In the genomic region with DNA sequence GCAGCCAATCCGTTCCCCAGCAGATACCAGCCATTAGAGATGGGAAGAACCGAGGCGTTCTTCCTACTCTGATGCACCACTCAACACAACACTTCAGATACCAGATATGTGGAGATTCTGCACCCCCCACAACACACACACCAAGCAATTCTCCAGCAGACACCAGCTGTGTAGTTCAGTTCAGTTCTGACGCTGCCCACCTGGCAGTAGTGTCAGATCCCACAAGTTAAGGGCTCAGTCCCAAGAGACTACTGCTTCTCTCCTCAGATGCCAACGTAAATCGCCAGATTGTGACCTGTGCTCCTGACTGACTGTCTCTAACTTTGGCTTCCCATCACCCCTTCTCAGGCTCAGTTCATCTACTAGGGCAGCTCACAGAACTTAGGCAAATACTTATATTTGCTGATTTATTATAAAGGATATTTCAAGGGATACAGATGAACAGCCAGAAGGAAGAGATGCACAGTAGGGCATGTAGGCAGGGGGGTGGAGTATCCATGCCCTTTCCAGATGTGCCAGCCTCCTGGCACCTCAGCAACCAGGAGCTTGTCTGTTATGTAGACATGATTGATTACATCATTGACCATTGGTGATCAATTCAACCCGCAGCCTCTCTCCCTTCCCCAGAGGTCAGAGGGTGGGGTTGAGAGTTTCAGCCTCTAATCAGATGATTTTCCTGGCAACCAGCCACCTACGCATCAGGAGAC, we compare ENCODE assay signal across 18 cellular contexts.
DNase-seq lines count a peak whose midpoint lies in the region; ATAC-seq, FAIRE-seq and TF ChIP-seq lines count a peak whose summit lies in the region.
"Had no signal": no experiment of that assay in that cellular context is flagged by ENCODE, and none has a peak within 500 bp of the region (broad histone marks: within the 10 kb centered on the region; RNA-seq: fewer than 3 reads in every experiment).

No MANE protein-coding gene starts in this region.

- no peak for TF ChIP-seq POLR2A in stomach (IDR thresholded peaks at IDR 0.05)

- H3K9me3 ChIP-seq in stomach (no peaks in the 10 kb centered on the region), MG63 (no peaks in the 10 kb centered on the region)
- H3K9me3 ChIP-seq: left lung, pancreas had no signal

- intact Hi-C loops in activated naive CD4-positive, alpha-beta T cell treated with anti-CD3 and anti-CD28 coated beads for 36 hours (cut with micrococcal nuclease): no loop called here
- intact Hi-C loops in stomach (cut with DNase I; ENCODE audit: low total_unique reads): no loop called here

- no peak for FAIRE-seq in HTR-8/SVneo (lab: Jason Lieb, UNC)
- FAIRE-seq: pancreas had no signal

- ATAC-seq in GM19351 (IDR thresholded peaks at IDR 0.05; ENCODE audit: unreplicated experiment): no peak
- ATAC-seq: left lung, pancreas had no signal

- no peak for DNase-seq in activated naive CD4-positive, alpha-beta T cell treated with anti-CD3 and anti-CD28 coated beads for 36 hours
- DNase-seq in activated naive CD4-positive, alpha-beta T cell (lab: John Stamatoyannopoulos, UW): no peak
- peak; percentile 45 for DNase-seq in NAMALWA (ENCODE audit: low spot score)
- DNase-seq in activated naive CD8-positive, alpha-beta T cell treated with anti-CD3 and anti-CD28 coated beads for 36 hours: no peak
- DNase-seq in stomach: no peak
- no peak for DNase-seq in HTR-8/SVneo (ENCODE audit: insufficient read length, low spot score)
- DNase-seq in MG63: no peak
- DNase-seq: activated CD4-positive, alpha-beta T cell treated with anti-CD3 and anti-CD28 coated beads for 4 hours; activated T-cell treated with anti-CD3 and anti-CD28 coated beads for 4 hours; GM23248; left lung; NCI-H2081 treated with DMSO at 0.1 percent for 48 hours; pancreas; SIG-M5; stimulated activated CD4-positive, alpha-beta T cell treated with anti-CD3 and anti-CD28 coated beads, Interleukin-2, amount 100 ng/mL, for 24 hours; substantia nigra had no signal

- peaks cover 2% of the 10 kb centered on the region for H3K9me3 Mint-ChIP-seq in activated naive CD4-positive, alpha-beta T cell treated with anti-CD3 and anti-CD28 coated beads for 36 hours
- H3K9me3 Mint-ChIP-seq in activated naive CD8-positive, alpha-beta T cell treated with anti-CD3 and anti-CD28 coated beads for 36 hours: peaks cover 5% of the 10 kb centered on the region

- H3K4me1 Mint-ChIP-seq in activated naive CD4-positive, alpha-beta T cell treated with anti-CD3 and anti-CD28 coated beads for 36 hours (ENCODE audit: low read depth): peaks cover 72% of the 10 kb centered on the region
- H3K4me1 Mint-ChIP-seq in activated naive CD8-positive, alpha-beta T cell treated with anti-CD3 and anti-CD28 coated beads for 36 hours: peaks cover 64% of the 10 kb centered on the region

- no peak overlapping the region for H3K4me3 Mint-ChIP-seq in activated naive CD4-positive, alpha-beta T cell treated with anti-CD3 and anti-CD28 coated beads for 36 hours
- H3K4me3 Mint-ChIP-seq in activated naive CD8-positive, alpha-beta T cell treated with anti-CD3 and anti-CD28 coated beads for 36 hours: no peak overlapping the region

- CTCF ChIA-PET in activated naive CD4-positive, alpha-beta T cell treated with anti-CD3 and anti-CD28 coated beads for 36 hours (lab: Charles Lee): interaction anchor here (0.8 to 1.1 kb wide), 3 partner anchors 12 to 23 kb away, joined by 3 read pairs; no protein-coding TSS in a partner anchor

- H3K4me3 ChIP-seq in stomach: no peak overlapping the region
- H3K4me3 ChIP-seq in MG63: no peak overlapping the region
- H3K4me3 ChIP-seq: cardiac muscle cell, GM23248, left lung, pancreas had no signal

- 84 to 89% (median 87%) methylated on average over 8 of the region's 8 CpGs for WGBS in stomach, 5 donors

- H3K36me3 ChIP-seq in stomach: no peaks in the 10 kb centered on the region
- H3K36me3 ChIP-seq in MG63: no peaks in the 10 kb centered on the region
- H3K36me3 ChIP-seq: cardiac muscle cell, left lung, pancreas had no signal

- no peak for TF ChIP-seq EP300 in stomach (IDR thresholded peaks at IDR 0.05)

- H3K27ac ChIP-seq in stomach: peak overlapping the region in 3 of 5 donors; percentile 13 to 33 (median 16)
- H3K27ac ChIP-seq: cardiac muscle cell, GM23248, left lung had no signal

- peaks cover 2% of the 10 kb centered on the region for H3K36me3 Mint-ChIP-seq in activated naive CD4-positive, alpha-beta T cell treated with anti-CD3 and anti-CD28 coated beads for 36 hours (ENCODE audit: low read depth)
- peaks cover 23% of the 10 kb centered on the region for H3K36me3 Mint-ChIP-seq in activated naive CD8-positive, alpha-beta T cell treated with anti-CD3 and anti-CD28 coated beads for 36 hours

- no peak for TF ChIP-seq CTCF in stomach (IDR thresholded peaks at IDR 0.05)

- peaks cover 0 to 73% (median 25%) of the 10 kb centered on the region in 4 donors for H3K4me1 ChIP-seq in stomach
- H3K4me1 ChIP-seq: left lung had no signal

- no peaks in the 10 kb centered on the region for H3K27me3 Mint-ChIP-seq in activated naive CD4-positive, alpha-beta T cell treated with anti-CD3 and anti-CD28 coated beads for 36 hours (ENCODE audit: low read depth)
- H3K27me3 Mint-ChIP-seq in activated naive CD8-positive, alpha-beta T cell treated with anti-CD3 and anti-CD28 coated beads for 36 hours: no peaks in the 10 kb centered on the region

- peak overlapping the region; percentile 1 for H3K27ac Mint-ChIP-seq in activated naive CD4-positive, alpha-beta T cell treated with anti-CD3 and anti-CD28 coated beads for 36 hours
- H3K27ac Mint-ChIP-seq in activated naive CD8-positive, alpha-beta T cell treated with anti-CD3 and anti-CD28 coated beads for 36 hours: peak overlapping the region; percentile 6

- no peaks in the 10 kb centered on the region for H3K27me3 ChIP-seq in stomach
- H3K27me3 ChIP-seq in MG63: no peaks in the 10 kb centered on the region
- H3K27me3 ChIP-seq: cardiac muscle cell, left lung, pancreas had no signal
